ENCODE assay signal across 7 cellular contexts in the genomic region with DNA sequence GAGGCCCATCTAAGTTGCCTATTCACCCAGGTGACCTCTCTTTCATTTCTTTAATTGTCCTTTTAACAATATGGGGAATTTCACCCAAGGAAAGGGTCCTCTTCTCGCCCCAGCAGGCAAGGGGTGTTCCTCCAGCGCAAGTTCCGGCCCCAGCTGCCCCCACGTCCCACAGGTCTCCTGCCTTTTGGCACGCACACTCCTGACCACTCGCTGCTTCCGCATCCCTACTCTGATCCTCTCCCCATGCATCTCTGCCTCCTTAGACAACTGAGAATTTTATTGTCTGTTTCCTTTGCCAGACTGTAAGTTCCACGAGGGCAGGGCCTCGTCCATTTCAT. TPM values are rescaled to one million over a fixed set of nuclear protein-coding genes. Genes with fewer than 3 reads are reported as not detected.
DNase-seq lines count a peak whose midpoint lies in the region; ATAC-seq lines count a peak whose summit lies in the region.
"Had no signal": no experiment of that assay in that cellular context is flagged by ENCODE, and none has a peak within 500 bp of the region (broad histone marks: within the 10 kb centered on the region; RNA-seq: fewer than 3 reads in every experiment).

No MANE protein-coding gene starts in this region.

- H3K4me1 Mint-ChIP-seq in activated naive CD4-positive, alpha-beta T cell treated with anti-CD3 and anti-CD28 coated beads, Interleukin-2, amount 50 U/mL, for 24 hours, result peaks cover 36% of the 10 kb centered on the region

- peaks cover 12% of the 10 kb centered on the region for H3K36me3 Mint-ChIP-seq in activated naive CD4-positive, alpha-beta T cell treated with anti-CD3 and anti-CD28 coated beads, Interleukin-2, amount 50 U/mL, for 24 hours

- no peaks in the 10 kb centered on the region for H3K9me3 Mint-ChIP-seq in activated naive CD4-positive, alpha-beta T cell treated with anti-CD3 and anti-CD28 coated beads, Interleukin-2, amount 50 U/mL, for 24 hours

- H3K9me3 ChIP-seq in right cardiac atrium (ENCODE audit: control insufficient read depth, low read length) (no peaks in the 10 kb centered on the region), aorta (ENCODE audit: control insufficient read depth, low read length) (no peaks in the 10 kb centered on the region)

- H3K27ac ChIP-seq in right cardiac atrium (ENCODE audit: low read length) (peak overlapping the region; percentile 67), aorta (ENCODE audit: low read depth in 1 of 2, low read length in 2 of 2) (peak overlapping the region in 1 of 2 donors; percentile 53)

- intact Hi-C loops in right cardiac atrium (cut with DNase I), result no loop called here
- intact Hi-C loops in aorta (cut with DNase I), result loop anchor here in 1 of 2 donors (2.0 to 5.0 kb wide), 2 partner anchors 14 to 191 kb away; no protein-coding TSS in a partner anchor

- H3K27me3 Mint-ChIP-seq in activated naive CD4-positive, alpha-beta T cell treated with anti-CD3 and anti-CD28 coated beads, Interleukin-2, amount 50 U/mL, for 24 hours, result no peaks in the 10 kb centered on the region

- H3K4me3 ChIP-seq in right cardiac atrium (ENCODE audit: low read length), result peak overlapping the region; percentile 93
- peak overlapping the region; percentile 5 to 97 for H3K4me3 ChIP-seq in aorta (ENCODE audit: low read length in 2 of 2)

- H3K27me3 ChIP-seq in right cardiac atrium (ENCODE audit: control insufficient read depth, insufficient read depth) (no peaks in the 10 kb centered on the region), aorta (ENCODE audit: control insufficient read depth in 1 of 2, insufficient read depth in 2 of 2, low read length in 1 of 2) (no peaks in the 10 kb centered on the region)

- peak overlapping the region; percentile 98 for H3K4me3 Mint-ChIP-seq in activated naive CD4-positive, alpha-beta T cell treated with anti-CD3 and anti-CD28 coated beads, Interleukin-2, amount 50 U/mL, for 24 hours

- 26% methylated on average over 9 of the region's 9 CpGs for WGBS in right cardiac atrium
- WGBS in aorta, 2 donors, result 43 to 50% methylated on average over 9 of the region's 9 CpGs

- no peak for DNase-seq in activated naive CD4-positive, alpha-beta T cell treated with Interleukin-2 at 50 U/mL for 16 hours
- DNase-seq in right cardiac atrium (peak; percentile 27 to 68 (median 53)), aorta (no peak), ureter (ENCODE audit: low spot score) (no peak), HuH-7 (ENCODE audit: low spot score) (no peak)

- ATAC-seq in right cardiac atrium, result peak; percentile 22 to 24
- peak; percentile 12 for ATAC-seq in aorta (ENCODE audit: low FRiP score)

- H3K4me1 ChIP-seq in right cardiac atrium (ENCODE audit: control insufficient read depth, insufficient read depth, low read length) (peaks cover 15% of the 10 kb centered on the region), aorta (ENCODE audit: control insufficient read depth in 1 of 2, insufficient read depth in 2 of 2, low read length in 2 of 2) (peaks cover 3 to 10% of the 10 kb centered on the region in 2 donors)

- peak overlapping the region; percentile 96 for H3K27ac Mint-ChIP-seq in activated naive CD4-positive, alpha-beta T cell treated with anti-CD3 and anti-CD28 coated beads, Interleukin-2, amount 50 U/mL, for 24 hours

- no peaks in the 10 kb centered on the region for H3K36me3 ChIP-seq in aorta (ENCODE audit: control insufficient read depth in 1 of 2, insufficient read depth in 2 of 2, low read length in 1 of 2)

RNA-seq across cellular contexts. Expression of a gene that starts 0.7 kb away (rescaled TPM):
- total RNA-seq in right cardiac atrium, result 100 to 1,000 TPM; 131 to 161 (median 140) TPM
- polyA plus RNA-seq in right cardiac atrium, result 110 TPM
- 100 to 1,000 TPM; 351 to 367 TPM for total RNA-seq in aorta
- 100 to 1,000 TPM; 297 to 467 TPM for polyA plus RNA-seq in aorta
- 520 TPM for total RNA-seq in ureter

RNA-seq across cellular contexts. Expression of a gene that starts 44.5 kb away (rescaled TPM):
- total RNA-seq in right cardiac atrium, result 1 to 10 TPM; 5.2 to 8.6 (median 5.9) TPM
- polyA plus RNA-seq in right cardiac atrium, result 3.5 TPM
- total RNA-seq in aorta, result 1 to 10 TPM; 1.6 to 3.7 TPM
- polyA plus RNA-seq in aorta, result 1 to 10 TPM in 1 of 2 donors, under 1 TPM in 1; 0.46 to 3.1 TPM
- total RNA-seq in ureter, result 1.5 TPM

RNA-seq across cellular contexts. Expression of a gene that starts 49.5 kb away (rescaled TPM):
- total RNA-seq in right cardiac atrium, result under 1 TPM in 3 of 4 donors, not detected in 1; 0.25 to 0.82 (median 0.26) TPM
- 0.09 TPM for polyA plus RNA-seq in right cardiac atrium
- 1 to 10 TPM; 1.8 to 3.5 TPM for total RNA-seq in aorta
- under 1 TPM; 0.20 to 0.63 TPM for polyA plus RNA-seq in aorta
- not detected for total RNA-seq in ureter
- total RNA-seq: renal cortical epithelial cell had no signal

RNA-seq across cellular contexts. Expression of a gene that starts 53.6 kb away (rescaled TPM):
- 10 to 100 TPM; 44.3 to 53.9 (median 49.9) TPM for total RNA-seq in right cardiac atrium
- 56.6 TPM for polyA plus RNA-seq in right cardiac atrium
- total RNA-seq in aorta, result 10 to 100 TPM; 50.8 to 54.7 TPM
- 10 to 100 TPM; 59.2 to 80.9 TPM for polyA plus RNA-seq in aorta
- 82.0 TPM for total RNA-seq in ureter

RNA-seq across cellular contexts. Expression of a gene that starts 54.0 kb away (rescaled TPM):
- total RNA-seq in right cardiac atrium (10 to 100 TPM; 69.3 to 96.5 (median 80.5) TPM), aorta (10 to 100 TPM; 26.9 to 40.2 TPM), ureter (66.2 TPM)
- polyA plus RNA-seq in right cardiac atrium (157 TPM), aorta (100 to 1,000 TPM in 1 of 2 donors, 10 to 100 TPM in 1; 91.2 to 108 TPM)

Comparison
In these comparisons a context has a peak if more than half of its experiments do, and no peak if none do; other contexts are left out.
1. DNase-seq: peak in right cardiac atrium (3 of 3); none in activated naive CD4-positive, alpha-beta T cell treated with Interleukin-2 at 50 U/mL for 16 hours (single experiment), aorta (0 of 2), ureter (single experiment) and HuH-7 (single experiment).